10 cellular contexts compared by ENCODE assay signal in genomic region chr3:52739725-52740124, GRCh38. TPM values are rescaled to one million over a fixed set of nuclear protein-coding genes. Genes with fewer than 3 reads are reported as not detected.
"Had no signal": no experiment of that assay in that cellular context is flagged by ENCODE, and none has a peak within 500 bp of the region (broad histone marks: within the 10 kb centered on the region; RNA-seq: fewer than 3 reads in every experiment).

No MANE protein-coding gene starts in this region.

- H3K4me3 Mint-ChIP-seq: GM23338, H9 had no signal

- DNase-seq: H9, HCEC 1CT, IMR-90, KG1 had no signal

- H3K27ac ChIP-seq: HL-60 had no signal

- H3K4me3 ChIP-seq: GM23338, K562 had no signal

- H3K4me2 ChIP-seq: GM23338 had no signal

- ATAC-seq: GM23338, K562 had no signal

- FAIRE-seq: H1, H54, K562 had no signal

- H2AFZ ChIP-seq: GM23338 had no signal

- H3K27ac Mint-ChIP-seq: GM23338, H9 had no signal

- H3K9me3 Mint-ChIP-seq: GM23338, H9 had no signal

- H3K4me1 Mint-ChIP-seq: GM23338, H9 had no signal

RNA-seq across cellular contexts. Expression of gene ITIH1, which starts 37.7 kb away (rescaled TPM):
- total RNA-seq: GM23338, H1, H9, HT1080, IMR-90 had no signal
- polyA plus RNA-seq: GM23338, H1, IMR-90, K562 had no signal
